In genomic region chr17:8117367-8117979, GRCh38 we compare ENCODE assay signal across 10 cellular contexts. TPM values are rescaled to one million over a fixed set of nuclear protein-coding genes. Genes with fewer than 3 reads are reported as not detected.
DNase-seq lines count a peak whose midpoint lies in the region; ATAC-seq, FAIRE-seq and TF ChIP-seq lines count a peak whose summit lies in the region.
"Had no signal": no experiment of that assay in that cellular context is flagged by ENCODE, and none has a peak within 500 bp of the region (broad histone marks: within the 10 kb centered on the region; RNA-seq: fewer than 3 reads in every experiment).

No MANE protein-coding gene starts in this region.

- H3K4me2 ChIP-seq in BLaER1 (peak overlapping the region; percentile 95), IMR-90 (ENCODE audit: low read depth, low read length) (peak overlapping the region; percentile 90)

- TF ChIP-seq POLR2A in IMR-90 (IDR thresholded peaks at IDR 0.05; ENCODE audit: low read depth, low read length) = no peak
- TF ChIP-seq POLR2A in GM12892 (IDR thresholded peaks at IDR 0.05; ENCODE audit: low read depth, low read length) = no peak

- H3K14ac ChIP-seq in IMR-90 (replicated peaks; ENCODE audit: low read depth, low read length) = 0 out of 2 replicates have a peak overlapping the region, but pooled peaks have one; percentile 15

- H3K9ac ChIP-seq in BLaER1 = peak overlapping the region; percentile 63; the same call in 1 of the 2 replicates
- no peak overlapping the region for H3K9ac ChIP-seq in IMR-90 (ENCODE audit: low read depth, low read length)

- no peaks in the 10 kb centered on the region for H3K79me1 ChIP-seq in IMR-90 (ENCODE audit: low read depth in 1 of 2, low read length in 2 of 2)

- H3K9me3 Mint-ChIP-seq in chondrocyte (ENCODE audit: low read depth) = no peaks in the 10 kb centered on the region
- no peaks in the 10 kb centered on the region for H3K9me3 Mint-ChIP-seq in natural killer cell treated with Interleukin-12 subunit alpha and Interleukin-12 subunit beta and Interleukin-15 and Interleukin-18, amount 100 ng/mL, for 72 hours

- no peak overlapping the region for H2BK20ac ChIP-seq in IMR-90 (ENCODE audit: low read depth, low read length)

- dilution Hi-C loops in IMR-90 (cut with HindIII; ENCODE audit: low sequenced_read_pairs, unreplicated experiment) = loop anchor here (25.0 kb wide), 1 partner anchor 120 kb away; the partner anchor contains the start of genes CTC1 and PFAS

- no peak overlapping the region for H4K8ac ChIP-seq in IMR-90 (ENCODE audit: low read depth in 2 of 2, low read length in 2 of 2)

- CTCF ChIA-PET in IMR-90 (lab: Yijun Ruan, JAX) = interaction anchor here (0.6 to 3.7 kb wide), 3 partner anchors 24 to 56 kb away, joined by 4 to 25 read pairs (median 9); no protein-coding TSS in a partner anchor

- H3K36me3 Mint-ChIP-seq in chondrocyte (ENCODE audit: low read depth) = no peaks in the 10 kb centered on the region
- no peaks in the 10 kb centered on the region for H3K36me3 Mint-ChIP-seq in natural killer cell treated with Interleukin-12 subunit alpha and Interleukin-12 subunit beta and Interleukin-15 and Interleukin-18, amount 100 ng/mL, for 72 hours

- no peak overlapping the region for H2BK15ac ChIP-seq in IMR-90 (ENCODE audit: low read depth, low read length)

- H2AK9ac ChIP-seq in IMR-90 (replicated peaks; ENCODE audit: low read depth, low read length, poor library complexity) = peak overlapping the region; percentile 33

- DNase-seq in IMR-90 (no peak), chondrocyte (ENCODE audit: low spot score) (no peak), GM20000 (ENCODE audit: low spot score) (no peak), UCSD-AML1 (lab: John Stamatoyannopoulos, UW; ENCODE audit: unreplicated experiment) (no peak), GM12892 (ENCODE audit: insufficient read length) (no peak)
- DNase-seq in natural killer cell treated with Interleukin-12 subunit alpha and Interleukin-12 subunit beta and Interleukin-15 and Interleukin-18, amount 100 ng/mL, for 72 hours (ENCODE audit: low spot score) = no peak
- DNase-seq: activated CD4-positive, CD25-positive, alpha-beta regulatory T cell had no signal

- no peak overlapping the region for H3K56ac ChIP-seq in IMR-90 (ENCODE audit: extremely low read depth, insufficient read depth, low read length)

- H3K4me3 ChIP-seq in BLaER1 (peak overlapping the region; percentile 71), IMR-90 (ENCODE audit: insufficient read depth, low read depth, low read length) (peak overlapping the region; percentile 60)

- H3K27me3 Mint-ChIP-seq in chondrocyte (ENCODE audit: low read depth) = peaks cover 28% of the 10 kb centered on the region
- peaks cover 34 to 35% of the 10 kb centered on the region in 2 donors for H3K27me3 Mint-ChIP-seq in natural killer cell treated with Interleukin-12 subunit alpha and Interleukin-12 subunit beta and Interleukin-15 and Interleukin-18, amount 100 ng/mL, for 72 hours

- H3K4me1 Mint-ChIP-seq in chondrocyte (ENCODE audit: low read depth) = peaks cover 29% of the 10 kb centered on the region
- peaks cover 38 to 40% of the 10 kb centered on the region in 2 donors for H3K4me1 Mint-ChIP-seq in natural killer cell treated with Interleukin-12 subunit alpha and Interleukin-12 subunit beta and Interleukin-15 and Interleukin-18, amount 100 ng/mL, for 72 hours (ENCODE audit: low read depth in 2 of 2)

- no peak for ATAC-seq in IMR-90 (ENCODE audit: low read depth)
- ATAC-seq in natural killer cell treated with Interleukin-12 subunit alpha and Interleukin-12 subunit beta and Interleukin-15 and Interleukin-18, amount 100 ng/mL, for 72 hours = no peak
- ATAC-seq in GM21619 (IDR thresholded peaks at IDR 0.05; ENCODE audit: unreplicated experiment) = no peak

- 0 out of 2 replicates have a peak overlapping the region, but pooled peaks have one; percentile 13 for H3K4ac ChIP-seq in IMR-90 (ENCODE audit: low read depth, low read length)

- H3K36me3 ChIP-seq in BLaER1 (no peaks in the 10 kb centered on the region), IMR-90 (ENCODE audit: control insufficient read depth, insufficient read depth, low read length) (no peaks in the 10 kb centered on the region)
- H3K36me3 ChIP-seq: pancreas had no signal

- no peak for TF ChIP-seq CTCF in IMR-90 (conservative IDR thresholded peaks at IDR 0.05; ENCODE audit: low read depth, low read length)
- TF ChIP-seq CTCF in chondrocyte (IDR thresholded peaks at IDR 0.05) = no peak
- no peak for TF ChIP-seq CTCF in GM20000 (IDR thresholded peaks at IDR 0.05; ENCODE audit: extremely low read depth, missing control alignments)

- peak overlapping the region; percentile 88 for H2AFZ ChIP-seq in IMR-90 (replicated peaks; ENCODE audit: low read length, poor library complexity)

- H2BK120ac ChIP-seq in IMR-90 (ENCODE audit: low read depth, low read length) = no peak overlapping the region

- no peak overlapping the region for H3K18ac ChIP-seq in IMR-90 (ENCODE audit: low read depth, low read length)

- POLR2A ChIA-PET in IMR-90 (lab: Charles Lee; ENCODE audit: unreplicated experiment) = no interaction called here

- H3K9me1 ChIP-seq in IMR-90 (ENCODE audit: insufficient read depth, low read length) = peaks cover 2% of the 10 kb centered on the region; the same call in 1 of the 2 replicates

- H3K4me1 ChIP-seq in BLaER1 (peaks cover 32% of the 10 kb centered on the region), IMR-90 (ENCODE audit: control insufficient read depth, insufficient read depth, low read length) (peaks cover 6% of the 10 kb centered on the region; the same call in 1 of the 2 replicates)

- in situ Hi-C loops in IMR-90 (cut with MboI; ENCODE audit: low sequenced_read_pairs) = loop anchor here (5.0 kb wide), 1 partner anchor 45 kb away; no protein-coding TSS in a partner anchor

- no peak overlapping the region for H4K5ac ChIP-seq in IMR-90 (ENCODE audit: low read depth, low read length)

- H4K91ac ChIP-seq in IMR-90 (ENCODE audit: insufficient read depth, low read depth, low read length) = no peak overlapping the region

- H4K20me1 ChIP-seq in BLaER1 = peaks cover 35% of the 10 kb centered on the region
- H4K20me1 ChIP-seq in IMR-90 (ENCODE audit: insufficient read depth, low read length) = peaks cover 24% of the 10 kb centered on the region

- H3K4me3 Mint-ChIP-seq in chondrocyte (ENCODE audit: unreplicated experiment) = peak overlapping the region; percentile 84
- H3K4me3 Mint-ChIP-seq in natural killer cell treated with Interleukin-12 subunit alpha and Interleukin-12 subunit beta and Interleukin-15 and Interleukin-18, amount 100 ng/mL, for 72 hours = peak overlapping the region; percentile 96

- peaks cover 85% of the 10 kb centered on the region for H3K27me3 ChIP-seq in BLaER1
- H3K27me3 ChIP-seq in IMR-90 (ENCODE audit: control insufficient read depth, insufficient read depth, low read length) = peaks cover 37% of the 10 kb centered on the region

- peak overlapping the region; percentile 93 for H3K27ac Mint-ChIP-seq in chondrocyte (ENCODE audit: unreplicated experiment)
- H3K27ac Mint-ChIP-seq in natural killer cell treated with Interleukin-12 subunit alpha and Interleukin-12 subunit beta and Interleukin-15 and Interleukin-18, amount 100 ng/mL, for 72 hours = peak overlapping the region in 1 of 2 donors; percentile 99

- BruUV-seq in IMR-90 (replicated peaks; lab: Mats Ljungman, UMichigan) = no TSS peak

- H2AK5ac ChIP-seq in IMR-90 (ENCODE audit: low read depth, low read length) = no peak overlapping the region

- no peak for TF ChIP-seq RAD21 in IMR-90 (IDR thresholded peaks at IDR 0.05; ENCODE audit: low read length)

- intact Hi-C loops in IMR-90 (cut with micrococcal nuclease) = no loop called here

- no peak overlapping the region for H2BK5ac ChIP-seq in IMR-90 (ENCODE audit: low read depth, low read length, poor library complexity, severe bottlenecking)

- H3K9me3 ChIP-seq in BLaER1 (no peaks in the 10 kb centered on the region), IMR-90 (ENCODE audit: control insufficient read depth, insufficient read depth, low read length) (no peaks in the 10 kb centered on the region)
- H3K9me3 ChIP-seq: pancreas had no signal

- H3K27ac ChIP-seq in BLaER1 (no peak overlapping the region), IMR-90 (ENCODE audit: insufficient read depth, low read length) (no peak overlapping the region)

- FAIRE-seq in GM12892 (lab: Jason Lieb, UNC) = no peak
- FAIRE-seq: pancreas had no signal

- 8% methylated on average over 7 of the region's 18 CpGs; no CpG with 5 or more reads in 1 of the 2 experiments for WGBS in IMR-90 (ENCODE audit: extremely low coverage in 2 of 2, insufficient read length in 1 of 2), 2 experiments

- H3K23ac ChIP-seq in IMR-90 (ENCODE audit: low read depth, low read length) = peak overlapping the region; percentile 43

RNA-seq across cellular contexts. Expression of gene ALOXE3, which starts 0.8 kb away (rescaled TPM):
- total RNA-seq in IMR-90 (2012; rRNA removed) (under 0.01 TPM in 2 replicates), chondrocyte (0.12 to 0.13 TPM (median 0.12 TPM) in 3 replicates)
- polyA plus RNA-seq in IMR-90 (2012; rRNA removed) = 0.19 and 0.26 TPM in 2 replicates
- polyA plus RNA-seq in IMR-90 (2012; cell fraction: cytosol; rRNA removed) = 0.06 and 0.19 TPM in 2 replicates
- polyA plus RNA-seq in IMR-90 (2012; cell fraction: nucleus; rRNA removed; ENCODE audit: low replicate concordance) = 0.52 and 0.83 TPM in 2 replicates
- total RNA-seq in natural killer cell treated with Interleukin-12 subunit alpha and Interleukin-12 subunit beta and Interleukin-15 and Interleukin-18, amount 100 ng/mL, for 72 hours = not detected
- not detected for polyA plus RNA-seq in GM12892 (2012; ENCODE audit: missing spikeins)
- total RNA-seq: pancreas had no signal

RNA-seq across cellular contexts. Expression of gene HES7, which starts 6.4 kb away (rescaled TPM):
- total RNA-seq in IMR-90 (2012; rRNA removed) = not detected in 2 replicates
- 0.43 and 0.56 TPM in 2 replicates for polyA plus RNA-seq in IMR-90 (2012; rRNA removed)
- polyA plus RNA-seq in IMR-90 (2012; cell fraction: cytosol; rRNA removed) = 0.66 and 1.9 TPM in 2 replicates
- 1.8 and 4.2 TPM in 2 replicates for polyA plus RNA-seq in IMR-90 (2012; cell fraction: nucleus; rRNA removed; ENCODE audit: low replicate concordance)
- 0.51 to 1.5 TPM (median 0.70 TPM) in 3 replicates for total RNA-seq in chondrocyte
- total RNA-seq in natural killer cell treated with Interleukin-12 subunit alpha and Interleukin-12 subunit beta and Interleukin-15 and Interleukin-18, amount 100 ng/mL, for 72 hours = not detected
- polyA plus RNA-seq in GM12892 (2012; ENCODE audit: missing spikeins) = 0.21 TPM
- total RNA-seq: pancreas had no signal

RNA-seq across cellular contexts. Expression of gene ALOX12B, which starts 30.0 kb away (rescaled TPM):
- not detected in 2 replicates for total RNA-seq in IMR-90 (2012; rRNA removed)
- polyA plus RNA-seq in IMR-90 (2012; rRNA removed) = not detected in 2 replicates
- polyA plus RNA-seq in IMR-90 (2012; cell fraction: cytosol; rRNA removed) = not detected in 2 replicates
- polyA plus RNA-seq in IMR-90 (2012; cell fraction: nucleus; rRNA removed; ENCODE audit: low replicate concordance) = not detected in 2 replicates
- 0.17 TPM in 1 of 3 replicates, not detected in the others for total RNA-seq in chondrocyte
- total RNA-seq in natural killer cell treated with Interleukin-12 subunit alpha and Interleukin-12 subunit beta and Interleukin-15 and Interleukin-18, amount 100 ng/mL, for 72 hours = under 1 TPM in 1 of 2 donors, not detected in 1; 0.62 TPM
- polyA plus RNA-seq in GM12892 (2012; ENCODE audit: missing spikeins) = not detected

RNA-seq across cellular contexts. Expression of gene PER1, which starts 34.7 kb away (rescaled TPM):
- 1.7 and 3.4 TPM in 2 replicates for total RNA-seq in IMR-90 (2012; rRNA removed)
- 10.5 and 11.5 TPM in 2 replicates for polyA plus RNA-seq in IMR-90 (2012; rRNA removed)
- 4.8 and 6.2 TPM in 2 replicates for polyA plus RNA-seq in IMR-90 (2012; cell fraction: cytosol; rRNA removed)
- polyA plus RNA-seq in IMR-90 (2012; cell fraction: nucleus; rRNA removed; ENCODE audit: low replicate concordance) = 230 and 249 TPM in 2 replicates
- total RNA-seq in chondrocyte = 68.0 to 87.6 TPM (median 75.9 TPM) in 3 replicates
- 10 to 100 TPM; 16.9 to 42.7 TPM for total RNA-seq in natural killer cell treated with Interleukin-12 subunit alpha and Interleukin-12 subunit beta and Interleukin-15 and Interleukin-18, amount 100 ng/mL, for 72 hours
- 11.8 TPM for polyA plus RNA-seq in GM12892 (2012; ENCODE audit: missing spikeins)

RNA-seq across cellular contexts. Expression of gene VAMP2, which starts 45.3 kb away (rescaled TPM):
- total RNA-seq in IMR-90 (2012; rRNA removed) (2.2 and 2.3 TPM in 2 replicates), chondrocyte (45.4 to 58.1 TPM (median 46.7 TPM) in 3 replicates)
- polyA plus RNA-seq in IMR-90 (2012; rRNA removed) = 27.3 and 33.3 TPM in 2 replicates
- polyA plus RNA-seq in IMR-90 (2012; cell fraction: cytosol; rRNA removed) = 14.0 and 29.1 TPM in 2 replicates
- polyA plus RNA-seq in IMR-90 (2012; cell fraction: nucleus; rRNA removed; ENCODE audit: low replicate concordance) = 68.1 and 141 TPM in 2 replicates
- 10 to 100 TPM; 54.6 to 73.0 TPM for total RNA-seq in natural killer cell treated with Interleukin-12 subunit alpha and Interleukin-12 subunit beta and Interleukin-15 and Interleukin-18, amount 100 ng/mL, for 72 hours
- 32.1 TPM for polyA plus RNA-seq in GM12892 (2012; ENCODE audit: missing spikeins)
